Comparison of ENCODE assay signal across 1 cellular context in genomic region chr6:5059036-5059896, GRCh38.
A peak's percentile ranks its signal among the peaks of the same experiment; 100 is the strongest.
TF ChIP-seq lines count a peak whose summit lies in the region.

No MANE protein-coding gene starts in this region.

TF ChIP-seq in HepG2, 621 proteins besides CTCF, POLR2A, EP300 and RAD21 (continued from another document and continues in another):
- TF ChIP-seq ZNF18 (CRISPR knock-in tag; IDR thresholded peaks at IDR 0.05; ENCODE audit: insufficient replicate concordance) = no peak
- TF ChIP-seq ZNF569 (CRISPR knock-in tag; IDR thresholded peaks at IDR 0.05; ENCODE audit: borderline replicate concordance) = peak; percentile 42; the same call in 1 of the 2 replicates
- peak; percentile 90 for TF ChIP-seq HDAC2 (CRISPR knock-in tag; IDR thresholded peaks at IDR 0.05)
- no peak for TF ChIP-seq ZNF674 (CRISPR knock-in tag; IDR thresholded peaks at IDR 0.05; ENCODE audit: low read depth)
- peak; percentile 32; the same call in 1 of the 2 replicates for TF ChIP-seq MBD4 (IDR thresholded peaks at IDR 0.05; ENCODE audit: borderline replicate concordance, low read length)
- 0 out of 2 replicates have a peak, but pooled peaks have one; percentile 13 for TF ChIP-seq ZHX1 (CRISPR knock-in tag; IDR thresholded peaks at IDR 0.05; ENCODE audit: low read depth)
- TF ChIP-seq RNF2 (conservative IDR thresholded peaks at IDR 0.05; ENCODE audit: low read depth) = no peak
- TF ChIP-seq ZNF431 (CRISPR knock-in tag; IDR thresholded peaks at IDR 0.05; ENCODE audit: borderline replicate concordance, low read depth) = no peak; the same call in 1 of the 2 replicates
- peak; percentile 81; the same call in 1 of the 2 replicates for TF ChIP-seq ZNF501 (CRISPR knock-in tag; IDR thresholded peaks at IDR 0.05)
- peak; percentile 97 for TF ChIP-seq ZNF770 (CRISPR knock-in tag; IDR thresholded peaks at IDR 0.05)
- peak; percentile 29; the same call in 1 of the 2 replicates for TF ChIP-seq ZNF746 (CRISPR knock-in tag; IDR thresholded peaks at IDR 0.05)
- TF ChIP-seq PRDM15 (CRISPR knock-in tag; IDR thresholded peaks at IDR 0.05) = no peak
- TF ChIP-seq HNRNPL (IDR thresholded peaks at IDR 0.05; ENCODE audit: low read depth, low read length) = no peak
- peak; percentile 58 for TF ChIP-seq YEATS4 (CRISPR knock-in tag; IDR thresholded peaks at IDR 0.05; ENCODE audit: borderline replicate concordance)
- 0 out of 2 replicates have a peak, but pooled peaks have one; percentile 62 for TF ChIP-seq HOXA5 (CRISPR knock-in tag; IDR thresholded peaks at IDR 0.05)
- TF ChIP-seq E2F1 (CRISPR knock-in tag; IDR thresholded peaks at IDR 0.05) = no peak
- no peak for TF ChIP-seq NONO (IDR thresholded peaks at IDR 0.05)
- TF ChIP-seq NONO (CRISPR knock-in tag; conservative IDR thresholded peaks at IDR 0.05) = peak; percentile 21; the same call in 1 of the 2 replicates
- no peak for TF ChIP-seq BRF2 (CRISPR knock-in tag; IDR thresholded peaks at IDR 0.05)
- peak; percentile 82 for TF ChIP-seq ZNF652 (CRISPR knock-in tag; IDR thresholded peaks at IDR 0.05; ENCODE audit: borderline replicate concordance, low read depth)
- no peak for TF ChIP-seq ETV6 (CRISPR knock-in tag; conservative IDR thresholded peaks at IDR 0.05)
- TF ChIP-seq GABPB1 (CRISPR knock-in tag; IDR thresholded peaks at IDR 0.05) = peak; percentile 51; the same call in 1 of the 2 replicates
- TF ChIP-seq ZNF816 (CRISPR knock-in tag; IDR thresholded peaks at IDR 0.05; ENCODE audit: borderline replicate concordance) = peak; percentile 61; the same call in 1 of the 2 replicates
- TF ChIP-seq NR2C2 (CRISPR knock-in tag; IDR thresholded peaks at IDR 0.05; ENCODE audit: borderline replicate concordance) = peak; percentile 73; the same call in 1 of the 2 replicates
- 0 out of 2 replicates have a peak, but pooled peaks have one; percentile 60 for TF ChIP-seq ZNF784 (CRISPR knock-in tag; IDR thresholded peaks at IDR 0.05; ENCODE audit: borderline replicate concordance)
- TF ChIP-seq ZNF704 (CRISPR knock-in tag; IDR thresholded peaks at IDR 0.05; ENCODE audit: borderline replicate concordance) = no peak
- peak; percentile 74; the same call in 1 of the 2 replicates for TF ChIP-seq SAFB2 (CRISPR knock-in tag; IDR thresholded peaks at IDR 0.05; ENCODE audit: borderline replicate concordance, low read depth)
- TF ChIP-seq POLR2AphosphoS5 (IDR thresholded peaks at IDR 0.05; ENCODE audit: low read depth, low read length) = peak; percentile 43; the same call in 1 of the 2 replicates
- peak; percentile 97 for TF ChIP-seq NCOR1 (IDR thresholded peaks at IDR 0.05; ENCODE audit: borderline replicate concordance, low read length)
- peak; percentile 98 for TF ChIP-seq ETV5 (CRISPR knock-in tag; IDR thresholded peaks at IDR 0.05; ENCODE audit: borderline replicate concordance)
- peak; percentile 55; the same call in 1 of the 2 replicates for TF ChIP-seq ZNF143 (CRISPR knock-in tag; IDR thresholded peaks at IDR 0.05)
- peak; percentile 60; the same call in 1 of the 2 replicates for TF ChIP-seq TBX3 (IDR thresholded peaks at IDR 0.05; ENCODE audit: borderline replicate concordance)
- TF ChIP-seq KAT7 (CRISPR knock-in tag; IDR thresholded peaks at IDR 0.05; ENCODE audit: borderline replicate concordance) = peak; percentile 50; the same call in 1 of the 2 replicates
- TF ChIP-seq ZNF644 (CRISPR knock-in tag; IDR thresholded peaks at IDR 0.05; ENCODE audit: low read depth) = peak; percentile 97
- TF ChIP-seq TRIM24 (CRISPR knock-in tag; IDR thresholded peaks at IDR 0.05) = peak; percentile 86; the same call in 1 of the 2 replicates
- peak; percentile 65; the same call in 1 of the 2 replicates for TF ChIP-seq THAP8 (CRISPR knock-in tag; IDR thresholded peaks at IDR 0.05; ENCODE audit: borderline replicate concordance)
- TF ChIP-seq HOXA3 (CRISPR knock-in tag; IDR thresholded peaks at IDR 0.05) = peak; percentile 91
- TF ChIP-seq SMC3 (IDR thresholded peaks at IDR 0.05; ENCODE audit: low read length) = peak; percentile 29; the same call in 1 of the 2 replicates
- TF ChIP-seq ZNF580 (CRISPR knock-in tag; IDR thresholded peaks at IDR 0.05; ENCODE audit: borderline replicate concordance, low read depth) = peak; percentile 92; the same call in 1 of the 2 replicates
- TF ChIP-seq ASH2L (IDR thresholded peaks at IDR 0.05; ENCODE audit: insufficient read length, low read depth, low read length) = peak; percentile 96
- TF ChIP-seq SNAI1 (CRISPR knock-in tag; IDR thresholded peaks at IDR 0.05; ENCODE audit: borderline replicate concordance) = no peak
- TF ChIP-seq ZGPAT (CRISPR knock-in tag; IDR thresholded peaks at IDR 0.05) = peak; percentile 88
- peak; percentile 91 for TF ChIP-seq CREM (IDR thresholded peaks at IDR 0.05)
- no peak for TF ChIP-seq CREM (CRISPR knock-in tag; IDR thresholded peaks at IDR 0.05)
- peak; percentile 72; the same call in 1 of the 2 replicates for TF ChIP-seq ISL2 (CRISPR knock-in tag; IDR thresholded peaks at IDR 0.05)
- no peak for TF ChIP-seq SCMH1 (CRISPR knock-in tag; IDR thresholded peaks at IDR 0.05; ENCODE audit: borderline replicate concordance)
- no peak for TF ChIP-seq HNRNPUL1 (IDR thresholded peaks at IDR 0.05; ENCODE audit: low read depth, low read length)
- peak; percentile 81 for TF ChIP-seq KDM4B (CRISPR knock-in tag; IDR thresholded peaks at IDR 0.05)
